ENCODE assay signal across 13 cellular contexts in genomic region chr9:4555251-4555650, GRCh38.
A peak's percentile ranks its signal among the peaks of the same experiment; 100 is the strongest.
DNase-seq lines count a peak whose midpoint lies in the region; ATAC-seq and TF ChIP-seq lines count a peak whose summit lies in the region.
"Had no signal": no experiment of that assay in that cellular context is flagged by ENCODE, and none has a peak within 500 bp of the region (broad histone marks: within the 10 kb centered on the region; RNA-seq: fewer than 3 reads in every experiment).

No MANE protein-coding gene starts in this region.

- no peaks in the 10 kb centered on the region for H3K9me3 ChIP-seq in CD4-positive, CD25-positive, alpha-beta regulatory T cell (ENCODE audit: control insufficient read depth in 2 of 2, low read length in 2 of 2)
- H3K9me3 ChIP-seq in HEK293 (ENCODE audit: control insufficient read depth, insufficient read depth, low read depth, low read length) (no peaks in the 10 kb centered on the region), SJSA1 (replicated peaks) (no peaks in the 10 kb centered on the region), vagina (no peaks in the 10 kb centered on the region)
- H3K9me3 ChIP-seq: gastroesophageal sphincter had no signal

- TF ChIP-seq CTCF in HEK293 (tag by site-specific recombination; IDR thresholded peaks at IDR 0.05) (no peak), fibroblast of villous mesenchyme (IDR thresholded peaks at IDR 0.05; ENCODE audit: insufficient read depth, low read depth, low read length) (no peak), vagina (IDR thresholded peaks at IDR 0.05) (no peak), GM10266 (IDR thresholded peaks at IDR 0.05; ENCODE audit: control insufficient read depth, insufficient read depth, low read depth, missing control alignments) (no peak)

- no peaks in the 10 kb centered on the region for H3K36me3 ChIP-seq in CD4-positive, CD25-positive, alpha-beta regulatory T cell (ENCODE audit: control insufficient read depth, insufficient read depth, low read length)
- H3K36me3 ChIP-seq in HEK293 (ENCODE audit: control insufficient read depth in 2 of 2, insufficient read depth in 1 of 2, low read length in 2 of 2) = no peaks in the 10 kb centered on the region
- no peaks in the 10 kb centered on the region for H3K36me3 ChIP-seq in SJSA1
- no peaks in the 10 kb centered on the region for H3K36me3 ChIP-seq in vagina
- H3K36me3 ChIP-seq: gastroesophageal sphincter had no signal

- CTCF ChIA-PET in HEK293 (lab: Yijun Ruan, JAX) = no interaction called here

- no peak for ATAC-seq in CD4-positive, CD25-positive, alpha-beta regulatory T cell (ENCODE audit: low read depth in 2 of 2)
- ATAC-seq in GM21390 (IDR thresholded peaks at IDR 0.05; ENCODE audit: unreplicated experiment) = no peak
- ATAC-seq: gastroesophageal sphincter had no signal

- no peak overlapping the region for H3K4me3 ChIP-seq in CD4-positive, CD25-positive, alpha-beta regulatory T cell (ENCODE audit: low read depth, low read length)
- H3K4me3 ChIP-seq in HEK293 (ENCODE audit: low read depth, low read length) = no peak overlapping the region
- H3K4me3 ChIP-seq in SJSA1 = no peak overlapping the region
- no peak overlapping the region for H3K4me3 ChIP-seq in fibroblast of villous mesenchyme (ENCODE audit: low read depth, low read length)
- H3K4me3 ChIP-seq in vagina = no peak overlapping the region
- H3K4me3 ChIP-seq: gastroesophageal sphincter had no signal

- peak overlapping the region in 2 of 3 donors; percentile 15 to 78 for H3K27ac Mint-ChIP-seq in CD4-positive, CD25-positive, alpha-beta regulatory T cell
- H3K27ac Mint-ChIP-seq: brain, memory B cell had no signal

- H3K4me1 ChIP-seq in CD4-positive, CD25-positive, alpha-beta regulatory T cell (ENCODE audit: control insufficient read depth, insufficient read depth, low read length, poor library complexity, severe bottlenecking) = peaks cover 10% of the 10 kb centered on the region
- H3K4me1 ChIP-seq in HEK293 (ENCODE audit: control insufficient read depth, insufficient read depth, low read length) (peaks cover 14% of the 10 kb centered on the region), SJSA1 (replicated peaks) (peaks cover 37% of the 10 kb centered on the region), vagina (no peaks in the 10 kb centered on the region)

- intact Hi-C loops in vagina (cut with DNase I) = no loop called here

- no peaks in the 10 kb centered on the region for H3K9me3 Mint-ChIP-seq in CD4-positive, CD25-positive, alpha-beta regulatory T cell
- H3K9me3 Mint-ChIP-seq: brain, memory B cell had no signal

- POLR2A ChIA-PET in HEK293 (lab: Yijun Ruan, JAX) = no interaction called here

- DNase-seq in CD4-positive, CD25-positive, alpha-beta regulatory T cell = peak in 1 of 3 donors; percentile 53
- peak; percentile 70 to 87 for DNase-seq in SJSA1 (ENCODE audit: low read depth in 1 of 2, low spot score in 2 of 2)
- DNase-seq in fibroblast of villous mesenchyme (ENCODE audit: low read depth) = peak; percentile 44
- DNase-seq in vagina (ENCODE audit: extremely low spot score in 2 of 2) = no peak
- no peak for DNase-seq in GM10266 (ENCODE audit: extremely low spot score)
- DNase-seq in activated CD8-positive, alpha-beta memory T cell treated with anti-CD3 and anti-CD28 coated beads, Interleukin-2, amount 50 U/mL, for 4 hours = no peak
- DNase-seq: NCI-H446, retina had no signal

- H3K4me1 Mint-ChIP-seq in CD4-positive, CD25-positive, alpha-beta regulatory T cell = peaks cover 0 to 37% (median 13%) of the 10 kb centered on the region in 4 donors

- no peaks in the 10 kb centered on the region for H3K36me3 Mint-ChIP-seq in CD4-positive, CD25-positive, alpha-beta regulatory T cell
- H3K36me3 Mint-ChIP-seq: memory B cell had no signal

- TF ChIP-seq POLR2A in vagina (IDR thresholded peaks at IDR 0.05) = no peak

- H3K4me3 Mint-ChIP-seq in CD4-positive, CD25-positive, alpha-beta regulatory T cell = no peak overlapping the region
- H3K4me3 Mint-ChIP-seq: brain, memory B cell had no signal

- H3K27me3 ChIP-seq in CD4-positive, CD25-positive, alpha-beta regulatory T cell (ENCODE audit: control insufficient read depth, insufficient read depth, low read length) = no peaks in the 10 kb centered on the region
- no peaks in the 10 kb centered on the region for H3K27me3 ChIP-seq in SJSA1 (replicated peaks)
- H3K27me3 ChIP-seq in vagina = no peaks in the 10 kb centered on the region
- H3K27me3 ChIP-seq: gastroesophageal sphincter had no signal

- no peak overlapping the region for H3K27ac ChIP-seq in CD4-positive, CD25-positive, alpha-beta regulatory T cell (ENCODE audit: insufficient read depth, low read length, poor library complexity, severe bottlenecking)
- H3K27ac ChIP-seq in HEK293 (ENCODE audit: extremely low read depth, low read depth, low read length) (peak overlapping the region; percentile 19; the same call in 1 of the 2 replicates), SJSA1 (peak overlapping the region; percentile 47; the same call in 1 of the 2 replicates), vagina (no peak overlapping the region)

- no peaks in the 10 kb centered on the region for H3K27me3 Mint-ChIP-seq in CD4-positive, CD25-positive, alpha-beta regulatory T cell
- H3K27me3 Mint-ChIP-seq: brain had no signal

TF ChIP-seq in HEK293, 187 proteins besides CTCF, POLR2A, EP300 and RAD21 (continues in another document):
- no peak for TF ChIP-seq ZNF76 (tag by site-specific recombination; IDR thresholded peaks at IDR 0.05; ENCODE audit: borderline replicate concordance, low read depth)
- TF ChIP-seq YY2 (tag by site-specific recombination; IDR thresholded peaks at IDR 0.05) = no peak
- no peak for TF ChIP-seq ZNF664 (tag by site-specific recombination; IDR thresholded peaks at IDR 0.05)
- TF ChIP-seq TRIM28 (IDR thresholded peaks at IDR 0.05; ENCODE audit: borderline replicate concordance, low read length) = no peak
- no peak for TF ChIP-seq ZNF791 (tag by site-specific recombination; IDR thresholded peaks at IDR 0.05)
- TF ChIP-seq HOXC10 (CRISPR knock-in tag; IDR thresholded peaks at IDR 0.05) = no peak
- no peak for TF ChIP-seq ZNF146 (tag by site-specific recombination; IDR thresholded peaks at IDR 0.05)
- no peak for TF ChIP-seq ZNF394 (tag by site-specific recombination; IDR thresholded peaks at IDR 0.05; ENCODE audit: borderline replicate concordance)
- no peak for TF ChIP-seq RBAK (tag by site-specific recombination; IDR thresholded peaks at IDR 0.05)
- TF ChIP-seq ZNF596 (tag by site-specific recombination; IDR thresholded peaks at IDR 0.05) = no peak
- TF ChIP-seq, protein P1, sequence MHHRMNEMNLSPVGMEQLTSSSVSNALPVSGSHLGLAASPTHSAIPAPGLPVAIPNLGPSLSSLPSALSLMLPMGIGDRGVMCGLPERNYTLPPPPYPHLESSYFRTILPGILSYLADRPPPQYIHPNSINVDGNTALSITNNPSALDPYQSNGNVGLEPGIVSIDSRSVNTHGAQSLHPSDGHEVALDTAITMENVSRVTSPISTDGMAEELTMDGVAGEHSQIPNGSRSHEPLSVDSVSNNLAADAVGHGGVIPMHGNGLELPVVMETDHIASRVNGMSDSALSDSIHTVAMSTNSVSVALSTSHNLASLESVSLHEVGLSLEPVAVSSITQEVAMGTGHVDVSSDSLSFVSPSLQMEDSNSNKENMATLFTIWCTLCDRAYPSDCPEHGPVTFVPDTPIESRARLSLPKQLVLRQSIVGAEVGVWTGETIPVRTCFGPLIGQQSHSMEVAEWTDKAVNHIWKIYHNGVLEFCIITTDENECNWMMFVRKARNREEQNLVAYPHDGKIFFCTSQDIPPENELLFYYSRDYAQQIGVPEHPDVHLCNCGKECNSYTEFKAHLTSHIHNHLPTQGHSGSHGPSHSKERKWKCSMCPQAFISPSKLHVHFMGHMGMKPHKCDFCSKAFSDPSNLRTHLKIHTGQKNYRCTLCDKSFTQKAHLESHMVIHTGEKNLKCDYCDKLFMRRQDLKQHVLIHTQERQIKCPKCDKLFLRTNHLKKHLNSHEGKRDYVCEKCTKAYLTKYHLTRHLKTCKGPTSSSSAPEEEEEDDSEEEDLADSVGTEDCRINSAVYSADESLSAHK (tag by site-specific recombination; IDR thresholded peaks at IDR 0.05) = no peak
- TF ChIP-seq ZNF585B (tag by site-specific recombination; IDR thresholded peaks at IDR 0.05) = no peak
- no peak for TF ChIP-seq ZBTB6 (tag by site-specific recombination; IDR thresholded peaks at IDR 0.05)
- no peak for TF ChIP-seq ZNF2 (tag by site-specific recombination; IDR thresholded peaks at IDR 0.05)
- TF ChIP-seq ZNF24 (tag by site-specific recombination; IDR thresholded peaks at IDR 0.05) = no peak
- TF ChIP-seq ZNF16 (tag by site-specific recombination; IDR thresholded peaks at IDR 0.05; ENCODE audit: low read depth) = no peak
- TF ChIP-seq WT1 (tag by site-specific recombination; IDR thresholded peaks at IDR 0.05) = 0 out of 2 replicates have a peak, but pooled peaks have one; percentile 24
- no peak for TF ChIP-seq ZNF548 (tag by site-specific recombination; IDR thresholded peaks at IDR 0.05)
- TF ChIP-seq GFI1B (tag by site-specific recombination; IDR thresholded peaks at IDR 0.05) = no peak
- no peak for TF ChIP-seq GLI4 (tag by site-specific recombination; IDR thresholded peaks at IDR 0.05)
- peak; percentile 68 for TF ChIP-seq FEZF1 (tag by site-specific recombination; IDR thresholded peaks at IDR 0.05)

Comparison
In these comparisons a context has a peak if more than half of its experiments do, and no peak if none do; other contexts are left out.
1. DNase-seq: peak in SJSA1 (2 of 2) and fibroblast of villous mesenchyme (single experiment); none in vagina (0 of 2), GM10266 (single experiment) and activated CD8-positive, alpha-beta memory T cell treated with anti-CD3 and anti-CD28 coated beads, Interleukin-2, amount 50 U/mL, for 4 hours (single experiment).
2. H3K27ac ChIP-seq: peak in HEK293 (single experiment) and SJSA1 (single experiment); none in CD4-positive, CD25-positive, alpha-beta regulatory T cell (single experiment) and vagina (single experiment).